ENCODE assay signal across 11 cellular contexts in the genomic region with DNA sequence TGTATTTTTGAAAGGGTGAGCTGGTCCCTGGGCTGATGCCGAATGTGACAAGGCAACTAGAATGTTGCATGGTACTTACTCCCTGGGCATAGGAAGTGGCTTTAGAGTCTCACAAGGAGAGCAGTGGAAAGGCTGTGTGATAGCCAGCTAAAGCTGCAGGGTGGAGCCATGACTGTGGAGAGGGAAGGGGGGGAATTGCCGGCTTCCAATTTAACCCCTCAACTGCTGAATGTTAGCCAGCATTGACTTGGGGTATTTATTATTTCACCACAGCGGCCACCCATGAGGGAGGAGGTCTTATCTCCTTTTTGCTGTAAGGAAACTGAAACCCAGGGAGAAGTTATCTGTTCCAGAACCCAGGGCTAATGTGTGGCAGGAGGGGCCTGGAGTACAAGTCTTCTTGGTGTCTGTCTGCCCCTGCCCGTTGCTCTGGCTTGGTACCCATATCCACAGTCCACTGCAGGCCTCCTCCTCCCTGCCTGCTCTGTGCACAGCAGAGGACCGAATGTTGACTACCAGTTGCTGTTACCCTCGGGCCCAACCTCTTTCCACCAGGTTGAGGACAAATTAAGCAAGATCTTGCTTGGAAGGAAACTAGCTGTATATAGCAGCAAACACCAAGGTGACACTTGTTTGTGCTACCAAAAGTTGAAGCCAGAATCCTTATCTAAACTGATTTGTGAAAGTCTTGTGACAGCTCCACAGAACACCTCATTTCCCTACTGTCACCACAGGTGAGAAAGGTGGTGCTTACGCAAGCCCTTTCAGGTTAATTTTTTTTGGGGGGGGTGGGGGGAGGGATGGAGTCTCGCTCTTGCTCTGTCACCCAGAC. TPM values are rescaled to one million over a fixed set of nuclear protein-coding genes. Genes with fewer than 3 reads are reported as not detected.
DNase-seq lines count a peak whose midpoint lies in the region; ATAC-seq, FAIRE-seq and TF ChIP-seq lines count a peak whose summit lies in the region.
"Had no signal": no experiment of that assay in that cellular context is flagged by ENCODE, and none has a peak within 500 bp of the region (broad histone marks: within the 10 kb centered on the region; RNA-seq: fewer than 3 reads in every experiment).

No MANE protein-coding gene starts in this region.

- in situ Hi-C loops in K562 (cut with MboI) = no loop called here

- no peaks in the 10 kb centered on the region for H3K9me1 ChIP-seq in K562 (ENCODE audit: control insufficient read depth, insufficient read depth, low read length)

- no peak overlapping the region; the same call in 1 of the 2 replicates for H2AFZ ChIP-seq in K562 (ENCODE audit: low read depth, low read length)

- TF ChIP-seq CTCF in K562 (IDR thresholded peaks at IDR 0.05 in 2 of 3, conservative IDR thresholded peaks at IDR 0.05 in 1 of 3; ENCODE audit: insufficient read depth in 2 of 3, low read depth in 1 of 3, low read length in 3 of 3) = no peak
- no peak for TF ChIP-seq CTCF in lower lobe of right lung (IDR thresholded peaks at IDR 0.05)

- H3K79me2 ChIP-seq in K562 (ENCODE audit: control insufficient read depth, insufficient read depth, low read length) = peaks cover 33% of the 10 kb centered on the region

- no peak overlapping the region for H3K4me3 Mint-ChIP-seq in naive thymus-derived CD8-positive, alpha-beta T cell
- H3K4me3 Mint-ChIP-seq: activated B cell treated with CpG ODN at 0.5 μM for 24 hours had no signal

- H3K27me3 Mint-ChIP-seq in naive thymus-derived CD8-positive, alpha-beta T cell = no peaks in the 10 kb centered on the region
- H3K27me3 Mint-ChIP-seq: activated B cell treated with CpG ODN at 0.5 μM for 24 hours had no signal

- CTCF ChIA-PET in K562 (lab: Yijun Ruan, JAX; ENCODE audit: low intra/inter-chr PET ratio) = no interaction called here

- H3K27me3 ChIP-seq in K562 (ENCODE audit: control insufficient read depth in 2 of 2, insufficient read depth in 2 of 2, low read length in 2 of 2) (no peaks in the 10 kb centered on the region), lower lobe of right lung (ENCODE audit: low read depth) (no peaks in the 10 kb centered on the region), stomach smooth muscle (ENCODE audit: control insufficient read depth in 1 of 2, insufficient read depth in 2 of 2, low read length in 2 of 2) (no peaks in the 10 kb centered on the region)

- peaks cover 4 to 17% (median 5%) of the 10 kb centered on the region in 3 donors for H3K36me3 Mint-ChIP-seq in naive thymus-derived CD8-positive, alpha-beta T cell

- no peaks in the 10 kb centered on the region for H3K9me3 Mint-ChIP-seq in naive thymus-derived CD8-positive, alpha-beta T cell
- H3K9me3 Mint-ChIP-seq: activated B cell treated with CpG ODN at 0.5 μM for 24 hours had no signal

- peaks cover 30 to 78% (median 70%) of the 10 kb centered on the region in 4 donors for H3K4me1 Mint-ChIP-seq in naive thymus-derived CD8-positive, alpha-beta T cell

- POLR2A ChIA-PET in K562 (lab: Yijun Ruan, JAX) = interaction anchor here (0.6 to 0.7 kb wide), 2 partner anchors 11 to 196 kb away, joined by 3 to 4 read pairs; no protein-coding TSS in a partner anchor
- POLR2A ChIA-PET in naive thymus-derived CD8-positive, alpha-beta T cell (lab: Charles Lee) = interaction anchor here (0.6 kb wide), 1 partner anchor 9 kb away, joined by 3 read pairs; no protein-coding TSS in a partner anchor

- no peak for TF ChIP-seq POLR2A in K562 (conservative IDR thresholded peaks at IDR 0.05)

- H3K9me3 ChIP-seq in K562 (replicated peaks; ENCODE audit: control insufficient read depth, insufficient read depth, low read depth, low read length) = no peaks in the 10 kb centered on the region
- no peaks in the 10 kb centered on the region for H3K9me3 ChIP-seq in lower lobe of right lung
- H3K9me3 ChIP-seq in stomach smooth muscle (ENCODE audit: control insufficient read depth in 2 of 2, low read length in 2 of 2) = no peaks in the 10 kb centered on the region

- peak overlapping the region in 4 of 10 donors; percentile 5 to 60 (median 38) for H3K27ac Mint-ChIP-seq in naive thymus-derived CD8-positive, alpha-beta T cell
- H3K27ac Mint-ChIP-seq: activated B cell treated with CpG ODN at 0.5 μM for 24 hours had no signal

- 15% methylated on average over 5 of the region's 8 CpGs for WGBS in K562 (ENCODE audit: insufficient coverage, low coverage, missing lambda C conversion rate)

- H3K27ac ChIP-seq in K562 (ENCODE audit: extremely low read depth, low read depth, low read length) (peak overlapping the region; percentile 47; the same call in 2 of the 3 replicates), lower lobe of right lung (peak overlapping the region; percentile 85), stomach smooth muscle (ENCODE audit: low read length) (peak overlapping the region; percentile 93)

- ATAC-seq in K562 = peak; percentile 31
- no peak for ATAC-seq in lower lobe of right lung
- ATAC-seq in HG02642 (IDR thresholded peaks at IDR 0.05; ENCODE audit: poor library complexity, unreplicated experiment) = no peak
- no peak for ATAC-seq in GM21825 (IDR thresholded peaks at IDR 0.05; ENCODE audit: unreplicated experiment)
- no peak for ATAC-seq in naive thymus-derived CD8-positive, alpha-beta T cell

- no peak for TF ChIP-seq RAD21 in K562 (CRISPR knock-in tag; conservative IDR thresholded peaks at IDR 0.05 in 1 of 2, IDR thresholded peaks at IDR 0.05 in 1 of 2)

- H3K4me1 ChIP-seq in K562 (replicated peaks in 1 of 2; ENCODE audit: control insufficient read depth in 2 of 2, insufficient read depth in 2 of 2, low read length in 2 of 2) (peaks cover 42 to 58% of the 10 kb centered on the region in 2 experiments), lower lobe of right lung (peaks cover 99% of the 10 kb centered on the region), stomach smooth muscle (ENCODE audit: control insufficient read depth, insufficient read depth, low read length) (peaks cover 78% of the 10 kb centered on the region)

- no peak for TF ChIP-seq EP300 in K562 (IDR thresholded peaks at IDR 0.05; ENCODE audit: low read length)

- H3K4me2 ChIP-seq in K562 (ENCODE audit: insufficient read depth, low read length) = peak overlapping the region; percentile 52

- BruUV-seq in K562 (replicated peaks; lab: Mats Ljungman, UMichigan) = no TSS peak

- H3K9ac ChIP-seq in K562 (ENCODE audit: insufficient read depth in 1 of 2, low read depth in 2 of 2, low read length in 2 of 2) (peak overlapping the region in 1 of 2 experiments; percentile 76; a peak in 1 of 4 replicates), stomach smooth muscle (ENCODE audit: low read length in 2 of 2) (no peak overlapping the region)

- no peak overlapping the region for H3K4me3 ChIP-seq in K562
- H3K4me3 ChIP-seq in lower lobe of right lung = no peak overlapping the region
- peak overlapping the region; percentile 5 to 44 for H3K4me3 ChIP-seq in stomach smooth muscle (ENCODE audit: low read length in 2 of 2)

- intact Hi-C loops in K562 (cut with micrococcal nuclease) = no loop called here
- intact Hi-C loops in lower lobe of right lung (cut with DNase I) = no loop called here

- FAIRE-seq in K562 (lab: Jason Lieb, UNC) = no peak

- DNase-seq in MV-4-11 (lab: John Stamatoyannopoulos, UW) = peak; percentile 14
- peak in 3 of 4 experiments; percentile 18 to 63 (median 38) for DNase-seq in K562 (ENCODE audit: extremely low read depth in 1 of 4, low spot score in 3 of 4)
- no peak for DNase-seq in lower lobe of right lung
- DNase-seq in naive thymus-derived CD8-positive, alpha-beta T cell = no peak
- no peak for DNase-seq in stimulated activated naive CD4-positive, alpha-beta T cell treated with Interleukin-2 at 50 U/mL for 16 hours (lab: John Stamatoyannopoulos, UW)
- DNase-seq: activated B cell treated with CpG ODN at 0.5 μM for 24 hours; activated naive CD4-positive, alpha-beta T cell had no signal

- H3K36me3 ChIP-seq in K562 (ENCODE audit: control insufficient read depth, insufficient read depth, low read length) = peaks cover 4% of the 10 kb centered on the region; the same call in 1 of the 3 replicates
- H3K36me3 ChIP-seq in lower lobe of right lung = no peaks in the 10 kb centered on the region
- H3K36me3 ChIP-seq in stomach smooth muscle (ENCODE audit: control insufficient read depth in 2 of 2, insufficient read depth in 2 of 2, low read length in 2 of 2) = peaks cover 2 to 3% of the 10 kb centered on the region in 2 donors

- no peaks in the 10 kb centered on the region for H4K20me1 ChIP-seq in K562 (replicated peaks; ENCODE audit: control insufficient read depth, insufficient read depth, low read length)

RNA-seq across cellular contexts. Expression of a gene that starts 37.6 kb away (rescaled TPM):
- 11.5 and 23.1 TPM in 2 replicates for total RNA-seq in K562 (2011; cell fraction: chromatin; rRNA removed; ENCODE audit: low replicate concordance)
- total RNA-seq in K562 (2011; cell fraction: nucleolus; rRNA removed) = 19.7 and 23.5 TPM in 2 replicates
- 22.4 and 23.0 TPM in 2 replicates for total RNA-seq in K562 (2011; cell fraction: nucleoplasm; rRNA removed)
- total RNA-seq in K562 (2014; rRNA removed) (11.4 and 15.0 TPM in 2 replicates), K562 (2014; rRNA removed; fragmentation: Illumina TruSeq; extraction: Trizol) (6.6 and 6.7 TPM in 2 replicates), K562 (2015; rRNA removed; fragmentation: Illumina TruSeq; extraction: Trizol) (8.7 and 9.1 TPM in 2 replicates), K562 (2021) (11.8 and 14.4 TPM in 2 replicates), lower lobe of right lung (44.5 TPM)
- polyA plus RNA-seq in K562 (2011; rRNA removed) (11.6 and 12.1 TPM in 2 replicates), K562 (2014; fragmentation: Illumina TruSeq; extraction: Trizol) (11.5 and 12.3 TPM in 2 replicates), K562 (2014; fragmentation: Nextera tagmentation; extraction: Ambion mirVana) (1 to 10 TPM; 3.2 to 5.3 TPM), K562 (2014; rRNA removed) (10.7 and 11.3 TPM in 2 replicates)
- 19.1 and 32.0 TPM in 2 replicates for polyA plus RNA-seq in K562 (2011; cell fraction: cytosol; rRNA removed)
- 8.0 and 8.9 TPM in 2 replicates for polyA plus RNA-seq in K562 (2011; cell fraction: nucleus; rRNA removed)
- 12.0 and 12.3 TPM in 2 replicates for polyA plus RNA-seq in K562 (2012)
- 17.5 and 24.0 TPM in 2 replicates for polyA minus RNA-seq in K562 (2011; rRNA and poly(A)+ RNA removed)
- 15.7 and 17.7 TPM in 2 replicates for polyA minus RNA-seq in K562 (2011; cell fraction: cytosol; rRNA and poly(A)+ RNA removed)
- 3.6 and 4.9 TPM in 2 replicates for polyA minus RNA-seq in K562 (2011; cell fraction: nucleus; rRNA and poly(A)+ RNA removed)
- 10 to 100 TPM; 32.6 to 35.6 TPM for total RNA-seq in naive thymus-derived CD8-positive, alpha-beta T cell
- 10 to 100 TPM; 22.6 to 28.2 (median 24.1) TPM for polyA plus RNA-seq in naive thymus-derived CD8-positive, alpha-beta T cell

RNA-seq across cellular contexts. Expression of a gene that starts 55.9 kb away (rescaled TPM):
- total RNA-seq in K562 (2011; cell fraction: chromatin; rRNA removed; ENCODE audit: low replicate concordance) = not detected in 2 replicates
- total RNA-seq in K562 (2011; cell fraction: nucleolus; rRNA removed) = not detected in 2 replicates
- not detected in 2 replicates for total RNA-seq in K562 (2011; cell fraction: nucleoplasm; rRNA removed)
- total RNA-seq in K562 (2014; rRNA removed) (not detected in 2 replicates), K562 (2014; rRNA removed; fragmentation: Illumina TruSeq; extraction: Trizol) (not detected in 2 replicates), K562 (2015; rRNA removed; fragmentation: Illumina TruSeq; extraction: Trizol) (not detected in 2 replicates), K562 (2021) (2.3 TPM in 2 replicates), lower lobe of right lung (0.80 TPM)
- polyA plus RNA-seq in K562 (2011; rRNA removed) (not detected in 2 replicates), K562 (2014; fragmentation: Illumina TruSeq; extraction: Trizol) (not detected in 2 replicates), K562 (2014; fragmentation: Nextera tagmentation; extraction: Ambion mirVana) (not detected), K562 (2014; rRNA removed) (not detected in 2 replicates)
- polyA plus RNA-seq in K562 (2011; cell fraction: cytosol; rRNA removed) = not detected in 2 replicates
- polyA plus RNA-seq in K562 (2011; cell fraction: nucleus; rRNA removed) = not detected in 2 replicates
- 0.08 and 0.42 TPM in 2 replicates for polyA plus RNA-seq in K562 (2012)
- not detected in 2 replicates for polyA minus RNA-seq in K562 (2011; rRNA and poly(A)+ RNA removed)
- polyA minus RNA-seq in K562 (2011; cell fraction: cytosol; rRNA and poly(A)+ RNA removed) = not detected in 2 replicates
- not detected in 2 replicates for polyA minus RNA-seq in K562 (2011; cell fraction: nucleus; rRNA and poly(A)+ RNA removed)
- not detected for total RNA-seq in naive thymus-derived CD8-positive, alpha-beta T cell
- under 1 TPM in 1 of 3 donors, not detected in 2; 0.11 TPM for polyA plus RNA-seq in naive thymus-derived CD8-positive, alpha-beta T cell
- total RNA-seq: activated B cell treated with CpG ODN at 0.5 μM for 24 hours, mesenteric fat pad had no signal

Comparison
In these comparisons a context has a peak if more than half of its experiments do, and no peak if none do; other contexts are left out.
1. DNase-seq: peak in MV-4-11 (single experiment) and K562 (3 of 4); none in lower lobe of right lung (single experiment), naive thymus-derived CD8-positive, alpha-beta T cell (0 of 10) and stimulated activated naive CD4-positive, alpha-beta T cell treated with Interleukin-2 at 50 U/mL for 16 hours (single experiment).
2. H3K4me3 ChIP-seq: peak in stomach smooth muscle (2 of 2); none in K562 (single experiment) and lower lobe of right lung (single experiment).
3. Peak in every context shown above with its lines, with median percentiles within 50 percentile points of each other: H3K27ac ChIP-seq.